ENCODE assay signal across 22 cellular contexts in the genomic region with DNA sequence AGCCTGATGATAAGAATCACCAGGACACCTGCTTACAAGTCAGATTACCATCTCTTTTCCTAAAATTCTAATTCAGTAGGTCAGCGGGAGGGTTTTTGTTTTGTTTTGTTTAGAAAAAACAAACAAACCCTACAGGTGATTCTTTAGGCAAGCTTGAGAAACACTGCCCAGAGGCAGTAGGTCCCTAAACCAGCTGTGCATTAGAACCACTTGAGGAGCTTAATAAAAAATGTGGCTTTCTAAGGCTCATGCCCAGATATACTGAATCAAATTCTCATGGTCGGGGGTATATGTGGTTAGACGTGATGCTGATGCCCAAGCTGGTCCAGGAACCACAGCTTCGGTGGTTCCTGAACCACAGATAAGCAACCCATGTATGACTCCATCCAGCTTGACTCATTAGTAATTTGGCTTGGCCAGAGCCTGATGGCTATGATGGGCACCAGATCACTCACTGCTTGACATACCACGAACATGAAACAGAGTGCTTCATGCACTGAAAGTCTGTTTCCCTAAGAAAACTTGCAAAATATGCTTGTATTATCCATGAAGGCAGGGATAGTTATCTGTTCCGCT.
"Had no signal": no experiment of that assay in that cellular context is flagged by ENCODE, and none has a peak within 500 bp of the region (broad histone marks: within the 10 kb centered on the region; RNA-seq: fewer than 3 reads in every experiment).

No MANE protein-coding gene starts in this region.

- DNase-seq: activated B cell treated with CpG ODN at 0.5 μM for 24 hours; activated CD4-positive, alpha-beta T cell treated with anti-CD3 and anti-CD28 coated beads for 36 hours; activated CD4-positive, alpha-beta T cell treated with anti-CD3 and anti-CD28 coated beads, Interleukin-2, amount 50 U/mL, for 4 hours; activated CD8-positive, alpha-beta memory T cell treated with anti-CD3 and anti-CD28 coated beads for 24 hours; activated CD8-positive, alpha-beta memory T cell treated with anti-CD3 and anti-CD28 coated beads, Interleukin-2, amount 50 U/mL, for 4 hours; activated T-cell treated with anti-CD3 and anti-CD28 coated beads, Interleukin-2, amount 50 U/mL, for 24 hours; adrenal gland; foreskin fibroblast; kidney; left lung; midbrain; occipital lobe; right lobe of liver; stimulated activated CD4-positive, alpha-beta T cell treated with anti-CD3 and anti-CD28 coated beads, Interleukin-15, amount 100 ng/mL, for 24 hours; T-helper 9 cell; trophoblast cell; uterus had no signal

- H3K4me3 ChIP-seq: adrenal gland, coronary artery, left lung, right lobe of liver, smooth muscle cell, uterus had no signal

- H3K4me1 ChIP-seq: adrenal gland, left lung, right lobe of liver, uterus had no signal

- H3K9me3 ChIP-seq: adrenal gland, left lung, right lobe of liver, uterus had no signal

- H3K36me3 ChIP-seq: adrenal gland, left lung, right lobe of liver, uterus had no signal

- H3K27ac ChIP-seq: adrenal gland, coronary artery, epithelial cell of prostate, left lung, right lobe of liver, uterus had no signal

- ATAC-seq: activated CD4-positive, alpha-beta T cell treated with anti-CD3 and anti-CD28 coated beads for 36 hours; activated T-helper 17 cell treated with anti-CD3 and anti-CD28 coated beads, Interleukin-2, amount 50 U/mL, for 72 hours; left lung; right lobe of liver; stimulated activated memory B cell treated with anti-CD40 and anti-IgM and Interleukin-4, amounts not matched to agents 10 μg/mL and 1 μg/mL and 100 μg/mL, for 72 hours had no signal

- H3K27me3 ChIP-seq: right lobe of liver, uterus had no signal
